Comparison of ENCODE assay signal across 7 cellular contexts in the genomic region with DNA sequence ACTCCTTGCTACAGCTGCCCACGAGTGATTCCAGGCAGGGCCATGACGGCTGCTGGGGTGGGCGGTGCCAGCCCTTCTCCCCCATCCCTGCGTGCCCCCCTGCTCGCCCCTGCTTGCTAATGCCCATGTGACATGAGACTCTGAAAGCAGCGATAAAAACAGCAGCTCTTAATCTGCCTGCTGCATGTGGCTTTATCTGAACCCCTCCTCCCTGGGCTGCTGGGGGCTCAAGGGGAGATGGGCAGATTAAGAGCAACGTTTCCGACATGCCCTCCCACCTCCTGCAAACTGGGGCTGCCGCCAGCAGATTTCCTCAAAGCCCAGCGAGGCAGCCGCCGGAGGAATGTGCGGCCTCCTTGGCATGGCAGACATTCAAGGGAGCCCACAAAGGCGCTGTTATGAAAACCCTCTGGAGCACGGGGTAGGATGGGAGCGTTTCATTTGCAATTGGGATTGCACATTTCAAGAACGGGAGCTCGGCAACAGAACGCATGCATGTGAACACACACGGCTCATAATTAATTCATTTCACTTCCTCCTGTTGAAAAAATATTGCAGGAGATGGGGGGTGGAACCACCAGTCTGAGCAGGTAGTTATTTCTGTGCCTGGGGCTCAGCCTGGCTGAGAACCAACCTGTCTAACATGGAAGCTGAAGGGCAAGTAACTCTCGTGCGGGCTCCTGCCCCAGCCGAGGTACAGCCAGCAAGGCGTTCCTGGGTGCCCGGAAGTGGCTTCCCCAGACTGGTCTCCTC.
DNase-seq lines count a peak whose midpoint lies in the region; ATAC-seq and TF ChIP-seq lines count a peak whose summit lies in the region.

No MANE protein-coding gene starts in this region.

- no CpG with 5 or more reads among the region's 25 CpGs for WGBS in trophoblast cell (ENCODE audit: extremely low coverage, insufficient coverage, insufficient read length)

- H3K27me3 Mint-ChIP-seq in activated CD4-positive, alpha-beta T cell treated with anti-CD3 and anti-CD28 coated beads, Interleukin-2, amount 10 ng/mL, durations not matched to agents 7 days and 5 days, result peaks cover 10% of the 10 kb centered on the region

- no peaks in the 10 kb centered on the region for H3K36me3 ChIP-seq in trophoblast cell (ENCODE audit: control insufficient read depth in 1 of 2, insufficient read depth in 2 of 2, low read length in 2 of 2)

- POLR2A ChIA-PET in activated CD4-positive, alpha-beta T cell treated with anti-CD3 and anti-CD28 coated beads, Interleukin-2, amount 10 ng/mL, durations not matched to agents 7 days and 5 days (lab: Charles Lee), result no interaction called here

- no peaks in the 10 kb centered on the region for H3K4me1 ChIP-seq in trophoblast cell (ENCODE audit: control insufficient read depth in 1 of 2, insufficient read depth in 2 of 2, low read length in 2 of 2)

- H3K4me1 Mint-ChIP-seq in activated CD4-positive, alpha-beta T cell treated with anti-CD3 and anti-CD28 coated beads, Interleukin-2, amount 10 ng/mL, durations not matched to agents 7 days and 5 days, result peaks cover 12% of the 10 kb centered on the region

- no peak overlapping the region for H3K4me2 ChIP-seq in trophoblast cell (ENCODE audit: low read length)

- H3K79me1 ChIP-seq in trophoblast cell (ENCODE audit: low read length), result no peaks in the 10 kb centered on the region

- H2BK120ac ChIP-seq in trophoblast cell (ENCODE audit: insufficient read depth, low read length, poor library complexity), result no peak overlapping the region

- H3K36me3 Mint-ChIP-seq in activated CD4-positive, alpha-beta T cell treated with anti-CD3 and anti-CD28 coated beads, Interleukin-2, amount 10 ng/mL, durations not matched to agents 7 days and 5 days (ENCODE audit: low read depth), result no peaks in the 10 kb centered on the region

- no peak overlapping the region for H3K18ac ChIP-seq in trophoblast cell (ENCODE audit: low read length)

- no peaks in the 10 kb centered on the region for H3K9me3 ChIP-seq in trophoblast cell (ENCODE audit: insufficient read depth, low read depth, low read length)

- H3K9ac ChIP-seq in trophoblast cell (ENCODE audit: low read length), result no peak overlapping the region

- peak overlapping the region; percentile 16 for H3K4me3 Mint-ChIP-seq in activated CD4-positive, alpha-beta T cell treated with anti-CD3 and anti-CD28 coated beads, Interleukin-2, amount 10 ng/mL, durations not matched to agents 7 days and 5 days

- H2BK5ac ChIP-seq in trophoblast cell (ENCODE audit: low read depth, low read length, poor library complexity), result no peak overlapping the region

- no peak overlapping the region for H4K8ac ChIP-seq in trophoblast cell (ENCODE audit: low read depth, low read length)

- CTCF ChIA-PET in activated CD4-positive, alpha-beta T cell treated with anti-CD3 and anti-CD28 coated beads, Interleukin-2, amount 10 ng/mL, durations not matched to agents 7 days and 5 days (lab: Charles Lee), result interaction anchor here (0.6 to 1.4 kb wide), 4 partner anchors 16 to 414 kb away, joined by 3 to 4 read pairs (median 3); no protein-coding TSS in a partner anchor

- H4K12ac ChIP-seq in trophoblast cell (ENCODE audit: low read depth, low read length), result no peak overlapping the region

- H3K79me2 ChIP-seq in trophoblast cell (ENCODE audit: control insufficient read depth, insufficient read depth, low read length, poor library complexity), result no peaks in the 10 kb centered on the region

- no peak overlapping the region for H3K14ac ChIP-seq in trophoblast cell (ENCODE audit: low read length)

- no peak for TF ChIP-seq CTCF in GM12864 (IDR thresholded peaks at IDR 0.05; ENCODE audit: low read depth, low read length, missing control alignments)

- H2AFZ ChIP-seq in trophoblast cell (ENCODE audit: insufficient read depth, low read length, poor library complexity), result no peak overlapping the region

- ATAC-seq in HG03066 (IDR thresholded peaks at IDR 0.05; ENCODE audit: low read depth, unreplicated experiment) (peak; percentile 63), GM21447 (IDR thresholded peaks at IDR 0.05; ENCODE audit: unreplicated experiment) (no peak)

- H3K4me3 ChIP-seq in GM12864 (ENCODE audit: low read depth, low read length) (peak overlapping the region; percentile 31), trophoblast cell (ENCODE audit: low read depth, low read length) (no peak overlapping the region)

- H3K27ac ChIP-seq in trophoblast cell (ENCODE audit: low read depth, low read length), result no peak overlapping the region

- no peak overlapping the region for H3K23ac ChIP-seq in trophoblast cell (ENCODE audit: low read length)

- H2BK12ac ChIP-seq in trophoblast cell (ENCODE audit: low read length), result no peak overlapping the region

- no peaks in the 10 kb centered on the region for H3K27me3 ChIP-seq in trophoblast cell (ENCODE audit: insufficient read depth, low read length)

- H2AK5ac ChIP-seq in trophoblast cell (ENCODE audit: low read length), result no peak overlapping the region

- H3K4ac ChIP-seq in trophoblast cell (ENCODE audit: low read depth, low read length), result no peak overlapping the region

- DNase-seq in GM12864 (ENCODE audit: low read depth), result no peak
- DNase-seq in activated CD4-positive, alpha-beta T cell treated with anti-CD3 and anti-CD28 coated beads, Interleukin-2, amount 10 ng/mL, durations not matched to agents 7 days and 5 days, result no peak
- peak; percentile 83 for DNase-seq in germinal center (ENCODE audit: low spot score)
- DNase-seq in trophoblast cell, result peak; percentile 51 to 66
- no peak for DNase-seq in COR-L47 (lab: John Stamatoyannopoulos, UW)

- no peak overlapping the region for H3K27ac Mint-ChIP-seq in activated CD4-positive, alpha-beta T cell treated with anti-CD3 and anti-CD28 coated beads, Interleukin-2, amount 10 ng/mL, durations not matched to agents 7 days and 5 days

- no peak overlapping the region for H4K91ac ChIP-seq in trophoblast cell (ENCODE audit: low read depth, low read length)

- no peaks in the 10 kb centered on the region for H3K9me3 Mint-ChIP-seq in activated CD4-positive, alpha-beta T cell treated with anti-CD3 and anti-CD28 coated beads, Interleukin-2, amount 10 ng/mL, durations not matched to agents 7 days and 5 days

Comparison
In these comparisons a context has a peak if more than half of its experiments do, and no peak if none do; other contexts are left out.
1. DNase-seq: peak in germinal center (single experiment) and trophoblast cell (2 of 2); none in GM12864 (single experiment), activated CD4-positive, alpha-beta T cell treated with anti-CD3 and anti-CD28 coated beads, Interleukin-2, amount 10 ng/mL, durations not matched to agents 7 days and 5 days (single experiment) and COR-L47 (single experiment).